In the genomic region with DNA sequence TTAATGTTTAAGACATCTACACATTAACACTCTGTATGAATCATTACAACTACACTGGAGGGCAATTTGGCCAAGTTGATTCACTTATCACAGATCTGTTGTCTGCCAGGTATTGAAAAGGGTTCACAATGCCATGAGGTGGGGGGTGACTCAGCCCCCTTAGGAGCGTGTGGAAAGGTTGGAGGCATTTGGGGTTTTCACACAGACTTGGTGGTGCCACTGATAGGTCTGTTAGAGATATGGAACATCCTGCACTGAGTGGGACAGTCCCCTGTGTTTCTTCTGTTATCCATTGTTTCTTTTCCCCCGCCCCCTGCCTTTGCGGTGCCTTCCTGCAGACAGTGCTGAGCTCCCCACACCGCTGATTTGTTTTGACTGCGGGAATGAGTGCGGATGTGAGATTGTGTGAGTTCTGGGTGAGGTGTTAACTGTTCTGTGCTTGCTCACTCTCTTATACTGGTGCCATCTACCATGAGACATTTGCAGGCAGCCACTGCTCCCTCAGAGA, we compare ENCODE assay signal across 17 cellular contexts. TPM values are rescaled to one million over a fixed set of nuclear protein-coding genes. Genes with fewer than 3 reads are reported as not detected.
DNase-seq lines count a peak whose midpoint lies in the region; ATAC-seq and TF ChIP-seq lines count a peak whose summit lies in the region.
"Had no signal": no experiment of that assay in that cellular context is flagged by ENCODE, and none has a peak within 500 bp of the region (broad histone marks: within the 10 kb centered on the region; RNA-seq: fewer than 3 reads in every experiment).

No MANE protein-coding gene starts in this region.

- no peaks in the 10 kb centered on the region for H3K27me3 Mint-ChIP-seq in activated CD4-positive, alpha-beta T cell treated with anti-CD3 and anti-CD28 coated beads for 36 hours
- peaks cover 10% of the 10 kb centered on the region for H3K27me3 Mint-ChIP-seq in endothelial cell (ENCODE audit: unreplicated experiment)
- H3K27me3 Mint-ChIP-seq: activated naive CD4-positive, alpha-beta T cell treated with anti-CD3 and anti-CD28 coated beads, Interleukin-2, amount 50 U/mL, for 24 hours had no signal

- no peak overlapping the region for H3K4me3 Mint-ChIP-seq in activated CD4-positive, alpha-beta T cell treated with anti-CD3 and anti-CD28 coated beads for 36 hours
- H3K4me3 Mint-ChIP-seq in endothelial cell (ENCODE audit: unreplicated experiment) = peak overlapping the region; percentile 76
- H3K4me3 Mint-ChIP-seq: activated naive CD4-positive, alpha-beta T cell treated with anti-CD3 and anti-CD28 coated beads, Interleukin-2, amount 50 U/mL, for 24 hours; CD14-positive monocyte had no signal

- no peaks in the 10 kb centered on the region for H3K36me3 Mint-ChIP-seq in activated CD4-positive, alpha-beta T cell treated with anti-CD3 and anti-CD28 coated beads for 36 hours (ENCODE audit: low read depth)
- H3K36me3 Mint-ChIP-seq in endothelial cell (ENCODE audit: low read depth, unreplicated experiment) = peaks cover 14% of the 10 kb centered on the region
- H3K36me3 Mint-ChIP-seq: activated naive CD4-positive, alpha-beta T cell treated with anti-CD3 and anti-CD28 coated beads, Interleukin-2, amount 50 U/mL, for 24 hours; CD14-positive monocyte had no signal

- intact Hi-C loops in activated CD4-positive, alpha-beta T cell treated with anti-CD3 and anti-CD28 coated beads for 36 hours (cut with DNase I, micrococcal nuclease) = no loop called here

- POLR2A ChIA-PET in activated CD4-positive, alpha-beta T cell treated with anti-CD3 and anti-CD28 coated beads for 36 hours (lab: Charles Lee) = interaction anchor here (0.6 kb wide), 1 partner anchor 394 kb away, joined by 3 read pairs; no protein-coding TSS in a partner anchor

- CTCF ChIA-PET in activated CD4-positive, alpha-beta T cell treated with anti-CD3 and anti-CD28 coated beads for 36 hours (lab: Charles Lee) = interaction anchor here (0.6 to 1.1 kb wide), 3 partner anchors 24 to 343 kb away, joined by 3 read pairs; no protein-coding TSS in a partner anchor

- peak; percentile 69 for DNase-seq in activated CD4-positive, alpha-beta T cell treated with anti-CD3 and anti-CD28 coated beads for 36 hours
- no peak for DNase-seq in activated CD4-positive, alpha-beta T cell treated with anti-CD3 and anti-CD28 coated beads, Interleukin-2, amount 50 U/mL, for 1 hour
- DNase-seq in OCI-M2 (lab: John Stamatoyannopoulos, UW; ENCODE audit: unreplicated experiment) (peak; percentile 13), endothelial cell (ENCODE audit: low spot score) (peak; percentile 55), renal cortical epithelial cell (ENCODE audit: low read depth) (peak; percentile 88), NCI-H1694 (lab: John Stamatoyannopoulos, UW) (no peak), RPMI8226 (no peak)
- DNase-seq: 8988T, midbrain, NCI-H1092 treated with DMSO at 0.1 percent for 48 hours, nucleus accumbens, SIG-M5, sigmoid colon, substantia nigra had no signal

- peak overlapping the region; percentile 72 for H3K27ac Mint-ChIP-seq in activated CD4-positive, alpha-beta T cell treated with anti-CD3 and anti-CD28 coated beads for 36 hours
- peak overlapping the region; percentile 90 for H3K27ac Mint-ChIP-seq in endothelial cell (ENCODE audit: unreplicated experiment)
- H3K27ac Mint-ChIP-seq: CD14-positive monocyte had no signal

- H3K9me3 Mint-ChIP-seq in activated CD4-positive, alpha-beta T cell treated with anti-CD3 and anti-CD28 coated beads for 36 hours (ENCODE audit: low read depth) = no peaks in the 10 kb centered on the region
- no peaks in the 10 kb centered on the region for H3K9me3 Mint-ChIP-seq in endothelial cell (ENCODE audit: unreplicated experiment)
- H3K9me3 Mint-ChIP-seq: activated naive CD4-positive, alpha-beta T cell treated with anti-CD3 and anti-CD28 coated beads, Interleukin-2, amount 50 U/mL, for 24 hours had no signal

- peaks cover 12% of the 10 kb centered on the region for H3K4me1 Mint-ChIP-seq in activated CD4-positive, alpha-beta T cell treated with anti-CD3 and anti-CD28 coated beads for 36 hours
- H3K4me1 Mint-ChIP-seq in endothelial cell (ENCODE audit: unreplicated experiment) = peaks cover 29% of the 10 kb centered on the region
- H3K4me1 Mint-ChIP-seq: activated naive CD4-positive, alpha-beta T cell treated with anti-CD3 and anti-CD28 coated beads, Interleukin-2, amount 50 U/mL, for 24 hours had no signal

- peak; percentile 94 for ATAC-seq in activated CD4-positive, alpha-beta T cell treated with anti-CD3 and anti-CD28 coated beads for 36 hours
- ATAC-seq in HG02759 (IDR thresholded peaks at IDR 0.05; ENCODE audit: unreplicated experiment) = no peak

- no peak for TF ChIP-seq CTCF in endothelial cell (IDR thresholded peaks at IDR 0.05; ENCODE audit: unreplicated experiment)

RNA-seq across cellular contexts. Expression of a gene that starts 9.3 kb away (rescaled TPM):
- total RNA-seq in activated CD4-positive, alpha-beta T cell treated with anti-CD3 and anti-CD28 coated beads for 36 hours = 10 to 100 TPM; 44.0 to 71.2 TPM
- total RNA-seq in endothelial cell (ENCODE audit: unreplicated experiment) (264 TPM), renal cortical epithelial cell (81.1 and 83.8 TPM in 2 replicates)

RNA-seq across cellular contexts. Expression of a gene that starts 9.4 kb away (rescaled TPM):
- total RNA-seq in activated CD4-positive, alpha-beta T cell treated with anti-CD3 and anti-CD28 coated beads for 36 hours = 100 to 1,000 TPM; 148 to 213 TPM
- total RNA-seq in endothelial cell (ENCODE audit: unreplicated experiment) = 153 TPM
- total RNA-seq in renal cortical epithelial cell = 87.5 and 104 TPM in 2 replicates

Comparison
In these comparisons a context has a peak if more than half of its experiments do, and no peak if none do; other contexts are left out.
1. DNase-seq: peak in activated CD4-positive, alpha-beta T cell treated with anti-CD3 and anti-CD28 coated beads for 36 hours (single experiment), OCI-M2 (single experiment), endothelial cell (single experiment) and renal cortical epithelial cell (single experiment); none in activated CD4-positive, alpha-beta T cell treated with anti-CD3 and anti-CD28 coated beads, Interleukin-2, amount 50 U/mL, for 1 hour (single experiment), NCI-H1694 (single experiment) and RPMI8226 (single experiment).